ENCODE assay signal across 6 cellular contexts in genomic region chr19:42246869-42247630, GRCh38. TPM values are rescaled to one million over a fixed set of nuclear protein-coding genes. Genes with fewer than 3 reads are reported as not detected.
DNase-seq lines count a peak whose midpoint lies in the region; ATAC-seq, FAIRE-seq and TF ChIP-seq lines count a peak whose summit lies in the region.

No MANE protein-coding gene starts in this region.

- peaks cover 37% of the 10 kb centered on the region for H4K20me1 ChIP-seq in HepG2 (ENCODE audit: insufficient read depth, low read length)

- H3K27ac ChIP-seq in HepG2 (ENCODE audit: extremely low read length, insufficient read depth, low read length) (peak overlapping the region; percentile 28), right lobe of liver (no peak overlapping the region), uterus (peak overlapping the region; percentile 74 to 95)

- 0 out of 4 replicates have a peak, but pooled peaks of 1 of the 2 experiments have one; percentile 27 for TF ChIP-seq EP300 in HepG2 (IDR thresholded peaks at IDR 0.05; ENCODE audit: low read depth in 2 of 2, low read length in 2 of 2)
- no peak for TF ChIP-seq EP300 in HepG2 (CRISPR knock-in tag; IDR thresholded peaks at IDR 0.05; ENCODE audit: borderline replicate concordance)

- 58% methylated on average over 4 of the region's 7 CpGs for WGBS in HepG2 (ENCODE audit: low lambda C conversion rate)
- WGBS in right lobe of liver (ENCODE audit: insufficient coverage, low coverage, low lambda C conversion rate, missing lambda C conversion rate) = 53% methylated on average over 4 of the region's 7 CpGs

- DNase-seq in HepG2 (ENCODE audit: low spot score) (no peak), right lobe of liver (no peak), left cardiac atrium (peak; percentile 35), uterus (peak in 1 of 2 donors; percentile 31), NOMO-1 treated with dmso at 0.1 percent for 144 hours (lab: John Stamatoyannopoulos, UW; ENCODE audit: unreplicated experiment) (no peak), T-helper 9 cell (no peak)

- in situ Hi-C loops in HepG2 (cut with HindIII; ENCODE audit: extremely low pct_ligation_motif_present, low pct_unique_long_range_greater_than_20kb) = no loop called here

- H3K4me3 ChIP-seq in HepG2 (replicated peaks in 1 of 3; ENCODE audit: insufficient read depth in 1 of 3, low read depth in 2 of 3, low read length in 3 of 3) (no peak overlapping the region), right lobe of liver (no peak overlapping the region), uterus (no peak overlapping the region)

- TF ChIP-seq CTCF in HepG2 (CRISPR knock-in tag; IDR thresholded peaks at IDR 0.05) = no peak
- no peak for TF ChIP-seq CTCF in right lobe of liver (IDR thresholded peaks at IDR 0.05)
- no peak for TF ChIP-seq CTCF in uterus (IDR thresholded peaks at IDR 0.05)

- H3K36me3 ChIP-seq in HepG2 (replicated peaks in 1 of 2; ENCODE audit: control insufficient read depth in 1 of 2, insufficient read depth in 2 of 2, low read length in 2 of 2) (peaks cover 7 to 32% of the 10 kb centered on the region in 2 experiments; a peak in 3 of 5 replicates), right lobe of liver (peaks cover 0 to 16% (median 5%) of the 10 kb centered on the region in 4 donors), uterus (no peaks in the 10 kb centered on the region)

- H2AFZ ChIP-seq in HepG2 (ENCODE audit: low read length) = no peak overlapping the region

- no peak overlapping the region for H3K9ac ChIP-seq in HepG2 (ENCODE audit: insufficient read depth, low read depth, low read length)

- CTCF ChIA-PET in HepG2 (lab: Yijun Ruan, JAX; ENCODE audit: low intra/inter-chr PET ratio, low total read pairs) = interaction anchor here (0.9 to 4.3 kb wide), 4 partner anchors 30 to 49 kb away, joined by 3 to 34 read pairs (median 6); no protein-coding TSS in a partner anchor

- H3K4me1 ChIP-seq in HepG2 (ENCODE audit: insufficient read depth, low read length) (peaks cover 60% of the 10 kb centered on the region), right lobe of liver (peaks cover 0 to 23% (median 9%) of the 10 kb centered on the region in 4 donors), uterus (peaks cover 8 to 20% of the 10 kb centered on the region in 2 donors)

- no peak; the same call in 1 of the 2 replicates for TF ChIP-seq RAD21 in HepG2 (CRISPR knock-in tag; IDR thresholded peaks at IDR 0.05)

- H3K9me3 ChIP-seq in HepG2 (ENCODE audit: low read length) (no peaks in the 10 kb centered on the region), right lobe of liver (no peaks in the 10 kb centered on the region), uterus (no peaks in the 10 kb centered on the region)

- H3K27me3 ChIP-seq in HepG2 (ENCODE audit: control insufficient read depth in 1 of 2, insufficient read depth in 2 of 2, low read length in 2 of 2) = no peaks in the 10 kb centered on the region; a peak in 1 of 5 replicates
- H3K27me3 ChIP-seq in right lobe of liver = no peaks in the 10 kb centered on the region
- H3K27me3 ChIP-seq in uterus = no peaks in the 10 kb centered on the region

- intact Hi-C loops in HepG2 (cut with micrococcal nuclease; ENCODE audit: unreplicated experiment) = no loop called here
- intact Hi-C loops in right lobe of liver (cut with DNase I) = loop anchor here in 1 of 2 donors (10.0 kb wide), 1 partner anchor 48 kb away; no protein-coding TSS in a partner anchor
- intact Hi-C loops in left cardiac atrium (cut with DNase I) = loop anchor here in 1 of 2 donors (5.0 kb wide), 1 partner anchor 45 kb away; no protein-coding TSS in a partner anchor
- intact Hi-C loops in uterus (cut with DNase I; ENCODE audit: low total_unique reads) = loop anchor here (5.0 kb wide), 1 partner anchor 45 kb away; no protein-coding TSS in a partner anchor

- no TSS peak for BruUV-seq in HepG2 (replicated peaks; lab: Mats Ljungman, UMichigan)

- POLR2A ChIA-PET in HepG2 (lab: Yijun Ruan, JAX) = interaction anchor here (0.6 to 6.6 kb wide), 8 partner anchors 9 to 55 kb away, joined by 3 to 117 read pairs (median 3); partner anchors contain the start of genes CIC, ERF, PAFAH1B3 and PRR19

- H3K4me2 ChIP-seq in HepG2 (ENCODE audit: low read depth, low read length) = no peak overlapping the region

- peak in 1 of 2 experiments; percentile 45; a peak in 1 of 4 replicates for TF ChIP-seq POLR2A in HepG2 (IDR thresholded peaks at IDR 0.05; ENCODE audit: insufficient read depth in 1 of 2, low read depth in 2 of 2, low read length in 2 of 2)
- TF ChIP-seq POLR2A in right lobe of liver (IDR thresholded peaks at IDR 0.05) = no peak
- no peak for TF ChIP-seq POLR2A in uterus (IDR thresholded peaks at IDR 0.05)

- peaks cover 21% of the 10 kb centered on the region for H3K79me2 ChIP-seq in HepG2 (ENCODE audit: insufficient read depth, low read length)

- FAIRE-seq in HepG2 (lab: Jason Lieb, UNC) = no peak

- ATAC-seq in HepG2 (no peak), right lobe of liver (no peak), left cardiac atrium (no peak)

RNA-seq across cellular contexts. Expression of gene GSK3A, which starts 4.6 kb away (rescaled TPM):
- total RNA-seq in HepG2 (2016; rRNA removed; fragmentation: Illumina TruSeq; extraction: Trizol) (14.8 and 16.9 TPM in 2 replicates), right lobe of liver (10 to 100 TPM; 12.3 to 14.8 (median 13.5) TPM), left cardiac atrium (10 to 100 TPM; 31.7 to 34.4 TPM), uterus (10 to 100 TPM in 3 of 4 donors, 1 to 10 TPM in 1; 3.5 to 44.3 (median 34.4) TPM)
- 16.1 and 22.9 TPM in 2 replicates for total RNA-seq in HepG2 (2016; cell fraction: cytosol; rRNA removed; fragmentation: Illumina TruSeq; extraction: Trizol; ENCODE audit: low read depth)
- total RNA-seq in HepG2 (2016; cell fraction: insoluble cytoplasmic fraction; rRNA removed; fragmentation: Illumina TruSeq; extraction: Trizol) = 11.4 and 17.4 TPM in 2 replicates
- 31.4 and 34.4 TPM in 2 replicates for total RNA-seq in HepG2 (2016; cell fraction: membrane; rRNA removed; fragmentation: Illumina TruSeq; extraction: Trizol)
- total RNA-seq in HepG2 (2016; cell fraction: nucleus; rRNA removed; fragmentation: Illumina TruSeq; extraction: Trizol) = 9.7 and 11.2 TPM in 2 replicates
- polyA plus RNA-seq in HepG2 (2011; rRNA removed) = 52.5 and 56.5 TPM in 2 replicates
- polyA plus RNA-seq in HepG2 (2011; cell fraction: cytosol; rRNA removed) = 33.8 and 36.7 TPM in 2 replicates
- 33.5 and 34.5 TPM in 2 replicates for polyA plus RNA-seq in HepG2 (2011; cell fraction: nucleus; rRNA removed)
- 25.2 and 25.7 TPM in 2 replicates for polyA plus RNA-seq in HepG2 (2012)
- polyA plus RNA-seq in HepG2 (2016; cell fraction: cytosol; fragmentation: Illumina TruSeq; extraction: Trizol; ENCODE audit: low read depth) = 41.6 and 46.1 TPM in 2 replicates
- 45.9 and 55.0 TPM in 2 replicates for polyA plus RNA-seq in HepG2 (2016; cell fraction: insoluble cytoplasmic fraction; fragmentation: Illumina TruSeq; extraction: Trizol; ENCODE audit: low read depth)
- polyA plus RNA-seq in HepG2 (2016; cell fraction: membrane; fragmentation: Illumina TruSeq; extraction: Trizol; ENCODE audit: low read depth) = 67.9 and 73.5 TPM in 2 replicates
- polyA plus RNA-seq in HepG2 (2016; cell fraction: nucleus; fragmentation: Illumina TruSeq; extraction: Trizol; ENCODE audit: insufficient read depth, low read depth) = 44.2 and 47.7 TPM in 2 replicates
- polyA minus RNA-seq in HepG2 (2011; rRNA and poly(A)+ RNA removed; ENCODE audit: low replicate concordance) = 34.3 and 51.6 TPM in 2 replicates
- polyA minus RNA-seq in HepG2 (2011; cell fraction: cytosol; rRNA and poly(A)+ RNA removed) = 9.1 and 14.1 TPM in 2 replicates
- 5.2 and 6.8 TPM in 2 replicates for polyA minus RNA-seq in HepG2 (2011; cell fraction: nucleus; rRNA and poly(A)+ RNA removed)

RNA-seq across cellular contexts. Expression of gene ERF, which starts 7.9 kb away (rescaled TPM):
- total RNA-seq in HepG2 (2016; rRNA removed; fragmentation: Illumina TruSeq; extraction: Trizol) = 43.2 and 67.1 TPM in 2 replicates
- total RNA-seq in HepG2 (2016; cell fraction: cytosol; rRNA removed; fragmentation: Illumina TruSeq; extraction: Trizol; ENCODE audit: low read depth) = 54.9 and 66.8 TPM in 2 replicates
- total RNA-seq in HepG2 (2016; cell fraction: insoluble cytoplasmic fraction; rRNA removed; fragmentation: Illumina TruSeq; extraction: Trizol) = 35.3 and 68.2 TPM in 2 replicates
- 104 and 115 TPM in 2 replicates for total RNA-seq in HepG2 (2016; cell fraction: membrane; rRNA removed; fragmentation: Illumina TruSeq; extraction: Trizol)
- 31.2 and 38.3 TPM in 2 replicates for total RNA-seq in HepG2 (2016; cell fraction: nucleus; rRNA removed; fragmentation: Illumina TruSeq; extraction: Trizol)
- polyA plus RNA-seq in HepG2 (2011; rRNA removed) = 62.5 and 69.9 TPM in 2 replicates
- polyA plus RNA-seq in HepG2 (2011; cell fraction: cytosol; rRNA removed) = 36.9 and 45.9 TPM in 2 replicates
- 109 and 170 TPM in 2 replicates for polyA plus RNA-seq in HepG2 (2011; cell fraction: nucleus; rRNA removed)
- polyA plus RNA-seq in HepG2 (2012) = 38.4 and 44.3 TPM in 2 replicates
- 30.4 TPM in 2 replicates for polyA plus RNA-seq in HepG2 (2016; cell fraction: cytosol; fragmentation: Illumina TruSeq; extraction: Trizol; ENCODE audit: low read depth)
- 56.4 and 79.4 TPM in 2 replicates for polyA plus RNA-seq in HepG2 (2016; cell fraction: insoluble cytoplasmic fraction; fragmentation: Illumina TruSeq; extraction: Trizol; ENCODE audit: low read depth)
- 55.2 and 69.1 TPM in 2 replicates for polyA plus RNA-seq in HepG2 (2016; cell fraction: membrane; fragmentation: Illumina TruSeq; extraction: Trizol; ENCODE audit: low read depth)
- 77.4 and 89.7 TPM in 2 replicates for polyA plus RNA-seq in HepG2 (2016; cell fraction: nucleus; fragmentation: Illumina TruSeq; extraction: Trizol; ENCODE audit: insufficient read depth, low read depth)
- 39.2 and 85.5 TPM in 2 replicates for polyA minus RNA-seq in HepG2 (2011; rRNA and poly(A)+ RNA removed; ENCODE audit: low replicate concordance)
- 38.3 and 50.2 TPM in 2 replicates for polyA minus RNA-seq in HepG2 (2011; cell fraction: cytosol; rRNA and poly(A)+ RNA removed)
- 40.9 and 56.5 TPM in 2 replicates for polyA minus RNA-seq in HepG2 (2011; cell fraction: nucleus; rRNA and poly(A)+ RNA removed)
- 10 to 100 TPM; 15.4 to 35.7 (median 30.5) TPM for total RNA-seq in right lobe of liver
- 10 to 100 TPM; 37.9 to 50.6 TPM for total RNA-seq in left cardiac atrium
- 100 to 1,000 TPM in 1 of 4 donors, 10 to 100 TPM in 3; 14.1 to 141 (median 42.9) TPM for total RNA-seq in uterus

RNA-seq across cellular contexts. Expression of gene CIC, which starts 22.0 kb away (rescaled TPM):
- total RNA-seq in HepG2 (2016; rRNA removed; fragmentation: Illumina TruSeq; extraction: Trizol) (5.4 and 8.0 TPM in 2 replicates), right lobe of liver (10 to 100 TPM; 19.9 to 53.6 (median 35.2) TPM), left cardiac atrium (10 to 100 TPM; 34.7 to 42.1 TPM), uterus (100 to 1,000 TPM in 1 of 4 donors, 10 to 100 TPM in 3; 28.7 to 155 (median 47.4) TPM)
- 1.5 and 1.8 TPM in 2 replicates for total RNA-seq in HepG2 (2016; cell fraction: cytosol; rRNA removed; fragmentation: Illumina TruSeq; extraction: Trizol; ENCODE audit: low read depth)
- 5.2 and 7.8 TPM in 2 replicates for total RNA-seq in HepG2 (2016; cell fraction: insoluble cytoplasmic fraction; rRNA removed; fragmentation: Illumina TruSeq; extraction: Trizol)
- 4.6 and 4.9 TPM in 2 replicates for total RNA-seq in HepG2 (2016; cell fraction: membrane; rRNA removed; fragmentation: Illumina TruSeq; extraction: Trizol)
- total RNA-seq in HepG2 (2016; cell fraction: nucleus; rRNA removed; fragmentation: Illumina TruSeq; extraction: Trizol) = 10.4 and 12.3 TPM in 2 replicates
- polyA plus RNA-seq in HepG2 (2011; rRNA removed) = 5.9 and 8.3 TPM in 2 replicates
- polyA plus RNA-seq in HepG2 (2011; cell fraction: cytosol; rRNA removed) = 3.3 and 5.6 TPM in 2 replicates
- 60.6 and 75.8 TPM in 2 replicates for polyA plus RNA-seq in HepG2 (2011; cell fraction: nucleus; rRNA removed)
- polyA plus RNA-seq in HepG2 (2012) = 17.6 and 25.1 TPM in 2 replicates
- polyA plus RNA-seq in HepG2 (2016; cell fraction: cytosol; fragmentation: Illumina TruSeq; extraction: Trizol; ENCODE audit: low read depth) = 1.7 and 1.9 TPM in 2 replicates
- polyA plus RNA-seq in HepG2 (2016; cell fraction: insoluble cytoplasmic fraction; fragmentation: Illumina TruSeq; extraction: Trizol; ENCODE audit: low read depth) = 10.1 and 16.9 TPM in 2 replicates
- polyA plus RNA-seq in HepG2 (2016; cell fraction: membrane; fragmentation: Illumina TruSeq; extraction: Trizol; ENCODE audit: low read depth) = 5.7 and 6.0 TPM in 2 replicates
- polyA plus RNA-seq in HepG2 (2016; cell fraction: nucleus; fragmentation: Illumina TruSeq; extraction: Trizol; ENCODE audit: insufficient read depth, low read depth) = 61.0 and 65.4 TPM in 2 replicates
- 3.6 and 7.9 TPM in 2 replicates for polyA minus RNA-seq in HepG2 (2011; rRNA and poly(A)+ RNA removed; ENCODE audit: low replicate concordance)
- 9.1 and 10.8 TPM in 2 replicates for polyA minus RNA-seq in HepG2 (2011; cell fraction: cytosol; rRNA and poly(A)+ RNA removed)
- polyA minus RNA-seq in HepG2 (2011; cell fraction: nucleus; rRNA and poly(A)+ RNA removed) = 14.7 and 15.5 TPM in 2 replicates

RNA-seq across cellular contexts. Expression of gene ZNF526, which starts 26.9 kb away (rescaled TPM):
- total RNA-seq in HepG2 (2016; rRNA removed; fragmentation: Illumina TruSeq; extraction: Trizol) (8.4 and 8.5 TPM in 2 replicates), right lobe of liver (1 to 10 TPM; 1.9 to 3.9 (median 3.4) TPM), left cardiac atrium (1 to 10 TPM; 5.1 to 6.6 TPM), uterus (10 to 100 TPM in 2 of 4 donors, 1 to 10 TPM in 2; 1.0 to 20.6 (median 8.4) TPM)
- 3.2 and 4.1 TPM in 2 replicates for total RNA-seq in HepG2 (2016; cell fraction: cytosol; rRNA removed; fragmentation: Illumina TruSeq; extraction: Trizol; ENCODE audit: low read depth)
- 7.8 and 8.2 TPM in 2 replicates for total RNA-seq in HepG2 (2016; cell fraction: insoluble cytoplasmic fraction; rRNA removed; fragmentation: Illumina TruSeq; extraction: Trizol)
- 7.8 and 8.0 TPM in 2 replicates for total RNA-seq in HepG2 (2016; cell fraction: membrane; rRNA removed; fragmentation: Illumina TruSeq; extraction: Trizol)
- total RNA-seq in HepG2 (2016; cell fraction: nucleus; rRNA removed; fragmentation: Illumina TruSeq; extraction: Trizol) = 5.4 and 6.6 TPM in 2 replicates
- 3.3 and 4.3 TPM in 2 replicates for polyA plus RNA-seq in HepG2 (2011; rRNA removed)
- polyA plus RNA-seq in HepG2 (2011; cell fraction: cytosol; rRNA removed) = 1.6 and 1.7 TPM in 2 replicates
- 6.8 and 7.0 TPM in 2 replicates for polyA plus RNA-seq in HepG2 (2011; cell fraction: nucleus; rRNA removed)
- polyA plus RNA-seq in HepG2 (2012) = 4.9 and 5.8 TPM in 2 replicates
- polyA plus RNA-seq in HepG2 (2016; cell fraction: cytosol; fragmentation: Illumina TruSeq; extraction: Trizol; ENCODE audit: low read depth) = 0.61 and 0.84 TPM in 2 replicates
- polyA plus RNA-seq in HepG2 (2016; cell fraction: insoluble cytoplasmic fraction; fragmentation: Illumina TruSeq; extraction: Trizol; ENCODE audit: low read depth) = 3.0 and 6.6 TPM in 2 replicates
- 1.2 and 1.8 TPM in 2 replicates for polyA plus RNA-seq in HepG2 (2016; cell fraction: membrane; fragmentation: Illumina TruSeq; extraction: Trizol; ENCODE audit: low read depth)
- polyA plus RNA-seq in HepG2 (2016; cell fraction: nucleus; fragmentation: Illumina TruSeq; extraction: Trizol; ENCODE audit: insufficient read depth, low read depth) = 4.9 and 6.7 TPM in 2 replicates
- 12.7 and 19.4 TPM in 2 replicates for polyA minus RNA-seq in HepG2 (2011; rRNA and poly(A)+ RNA removed; ENCODE audit: low replicate concordance)
- 2.9 and 4.0 TPM in 2 replicates for polyA minus RNA-seq in HepG2 (2011; cell fraction: cytosol; rRNA and poly(A)+ RNA removed)
- 8.8 and 9.3 TPM in 2 replicates for polyA minus RNA-seq in HepG2 (2011; cell fraction: nucleus; rRNA and poly(A)+ RNA removed)

RNA-seq across cellular contexts. Expression of gene DEDD2, which starts 29.6 kb away (rescaled TPM):
- total RNA-seq in HepG2 (2016; rRNA removed; fragmentation: Illumina TruSeq; extraction: Trizol) (14.7 and 19.2 TPM in 2 replicates), right lobe of liver (10 to 100 TPM in 5 of 6 experiments, 1 to 10 TPM in 1; 8.1 to 18.0 (median 15.0) TPM), left cardiac atrium (10 to 100 TPM; 10.7 to 17.6 TPM), uterus (100 to 1,000 TPM in 1 of 4 donors, 10 to 100 TPM in 2, 1 to 10 TPM in 1; 8.2 to 127 (median 23.0) TPM)
- total RNA-seq in HepG2 (2016; cell fraction: cytosol; rRNA removed; fragmentation: Illumina TruSeq; extraction: Trizol; ENCODE audit: low read depth) = 9.6 and 10.0 TPM in 2 replicates
- 16.1 and 18.5 TPM in 2 replicates for total RNA-seq in HepG2 (2016; cell fraction: insoluble cytoplasmic fraction; rRNA removed; fragmentation: Illumina TruSeq; extraction: Trizol)
- total RNA-seq in HepG2 (2016; cell fraction: membrane; rRNA removed; fragmentation: Illumina TruSeq; extraction: Trizol) = 27.2 and 29.6 TPM in 2 replicates
- 6.8 and 8.3 TPM in 2 replicates for total RNA-seq in HepG2 (2016; cell fraction: nucleus; rRNA removed; fragmentation: Illumina TruSeq; extraction: Trizol)
- 24.7 and 26.1 TPM in 2 replicates for polyA plus RNA-seq in HepG2 (2011; rRNA removed)
- polyA plus RNA-seq in HepG2 (2011; cell fraction: cytosol; rRNA removed) = 25.5 and 32.8 TPM in 2 replicates
- polyA plus RNA-seq in HepG2 (2011; cell fraction: nucleus; rRNA removed) = 26.7 and 26.8 TPM in 2 replicates
- polyA plus RNA-seq in HepG2 (2012) = 11.1 and 19.5 TPM in 2 replicates
- 10.7 and 11.1 TPM in 2 replicates for polyA plus RNA-seq in HepG2 (2016; cell fraction: cytosol; fragmentation: Illumina TruSeq; extraction: Trizol; ENCODE audit: low read depth)
- polyA plus RNA-seq in HepG2 (2016; cell fraction: insoluble cytoplasmic fraction; fragmentation: Illumina TruSeq; extraction: Trizol; ENCODE audit: low read depth) = 19.2 and 19.5 TPM in 2 replicates
- polyA plus RNA-seq in HepG2 (2016; cell fraction: membrane; fragmentation: Illumina TruSeq; extraction: Trizol; ENCODE audit: low read depth) = 23.2 and 25.7 TPM in 2 replicates
- polyA plus RNA-seq in HepG2 (2016; cell fraction: nucleus; fragmentation: Illumina TruSeq; extraction: Trizol; ENCODE audit: insufficient read depth, low read depth) = 16.9 and 21.4 TPM in 2 replicates
- 15.6 and 26.0 TPM in 2 replicates for polyA minus RNA-seq in HepG2 (2011; rRNA and poly(A)+ RNA removed; ENCODE audit: low replicate concordance)
- polyA minus RNA-seq in HepG2 (2011; cell fraction: cytosol; rRNA and poly(A)+ RNA removed) = 6.8 and 8.3 TPM in 2 replicates
- 5.0 and 7.2 TPM in 2 replicates for polyA minus RNA-seq in HepG2 (2011; cell fraction: nucleus; rRNA and poly(A)+ RNA removed)

Comparison
In these comparisons a context has a peak if more than half of its experiments do, and no peak if none do; other contexts are left out.
1. H3K27ac ChIP-seq: peak in HepG2 (single experiment) and uterus (2 of 2); none in right lobe of liver (0 of 3).